ENCODE assay signal across 21 cellular contexts in genomic region chr6:31525553-31525931, GRCh38. TPM values are rescaled to one million over a fixed set of nuclear protein-coding genes. Genes with fewer than 3 reads are reported as not detected.
DNase-seq lines count a peak whose midpoint lies in the region; ATAC-seq, FAIRE-seq and TF ChIP-seq lines count a peak whose summit lies in the region.
"Had no signal": no experiment of that assay in that cellular context is flagged by ENCODE, and none has a peak within 500 bp of the region (broad histone marks: within the 10 kb centered on the region; RNA-seq: fewer than 3 reads in every experiment).

No MANE protein-coding gene starts in this region.

- H2BK120ac ChIP-seq in IMR-90 (ENCODE audit: low read depth, low read length): peak overlapping the region; percentile 33

- in situ Hi-C loops in IMR-90 (cut with MboI; ENCODE audit: low sequenced_read_pairs): no loop called here

- H4K20me1 ChIP-seq in IMR-90 (ENCODE audit: insufficient read depth, low read length): peaks cover 28% of the 10 kb centered on the region

- TF ChIP-seq CTCF in IMR-90 (conservative IDR thresholded peaks at IDR 0.05; ENCODE audit: low read depth, low read length) (no peak), bronchial epithelial cell (IDR thresholded peaks at IDR 0.05; ENCODE audit: insufficient read depth, low read length, severe bottlenecking) (no peak), spleen (IDR thresholded peaks at IDR 0.05 in 8 of 11, conservative IDR thresholded peaks at IDR 0.05 in 3 of 11) (no peak)

- FAIRE-seq in bronchial epithelial cell (lab: Jason Lieb, UNC): no peak

- H2BK5ac ChIP-seq in IMR-90 (ENCODE audit: low read depth, low read length, poor library complexity, severe bottlenecking): peak overlapping the region; percentile 46

- no CpG with 5 or more reads among the region's 8 CpGs for WGBS in IMR-90 (ENCODE audit: extremely low coverage in 2 of 2, insufficient read length in 1 of 2), 2 experiments
- 80 to 91% methylated on average over 2 to 5 of the region's 8 CpGs for WGBS in mesodermal cell (ENCODE audit: insufficient coverage in 2 of 2), 2 experiments
- 79 to 83% (median 81%) methylated on average over 8 of the region's 8 CpGs for WGBS in spleen, 5 donors

- intact Hi-C loops in IMR-90 (cut with micrococcal nuclease): loop anchor here (5.0 kb wide), 1 partner anchor 33 kb away; no protein-coding TSS in a partner anchor
- intact Hi-C loops in spleen (cut with DNase I; ENCODE audit: low total_unique reads): no loop called here

- no peak for TF ChIP-seq RAD21 in IMR-90 (IDR thresholded peaks at IDR 0.05; ENCODE audit: low read length)

- peak overlapping the region; percentile 30 for H4K91ac ChIP-seq in IMR-90 (ENCODE audit: insufficient read depth, low read depth, low read length)

- H3K9me3 ChIP-seq in IMR-90 (ENCODE audit: control insufficient read depth, insufficient read depth, low read length) (no peaks in the 10 kb centered on the region), mesodermal cell (ENCODE audit: control insufficient read depth, low read length) (no peaks in the 10 kb centered on the region), spleen (no peaks in the 10 kb centered on the region)

- no peak for ATAC-seq in IMR-90 (ENCODE audit: low read depth)

- dilution Hi-C loops in IMR-90 (cut with HindIII; ENCODE audit: low sequenced_read_pairs, unreplicated experiment): no loop called here

- H2BK15ac ChIP-seq in IMR-90 (ENCODE audit: low read depth, low read length): peak overlapping the region; percentile 75; the same call in 2 of the 3 replicates

- H4K5ac ChIP-seq in IMR-90 (ENCODE audit: low read depth, low read length): no peak overlapping the region

- H3K4me3 ChIP-seq in IMR-90 (ENCODE audit: insufficient read depth, low read depth, low read length) (no peak overlapping the region), bronchial epithelial cell (ENCODE audit: low read depth, low read length) (no peak overlapping the region), mesodermal cell (ENCODE audit: extremely low read depth, insufficient read depth, low read length, poor library complexity, severe bottlenecking) (no peak overlapping the region), spleen (no peak overlapping the region)

- H3K4me1 ChIP-seq in IMR-90 (ENCODE audit: control insufficient read depth, insufficient read depth, low read length) (peaks cover 10% of the 10 kb centered on the region), mesodermal cell (ENCODE audit: control insufficient read depth, insufficient read depth, low read length, poor library complexity, severe bottlenecking) (peaks cover 12% of the 10 kb centered on the region), spleen (peaks cover 0 to 5% (median 0%) of the 10 kb centered on the region in 6 donors)

- H3K27me3 ChIP-seq in IMR-90 (ENCODE audit: control insufficient read depth, insufficient read depth, low read length) (no peaks in the 10 kb centered on the region), bronchial epithelial cell (ENCODE audit: control insufficient read depth, insufficient read depth, low read length) (no peaks in the 10 kb centered on the region), spleen (replicated peaks in 1 of 7) (no peaks in the 10 kb centered on the region)

- DNase-seq in EH (ENCODE audit: low read depth) (peak; percentile 12), IMR-90 (no peak), bronchial epithelial cell (ENCODE audit: low read depth) (peak; percentile 17), EL (no peak), spleen (no peak), SIG-M5 treated with dmso at 0.1 percent for 504 hours (lab: John Stamatoyannopoulos, UW; ENCODE audit: unreplicated experiment) (no peak)
- DNase-seq: AML-193, DMS79, H9, KG1, NCI-H1105 treated with DMSO at 0.1 percent for 48 hours, NCI-H1694 treated with DMSO at 0.1 percent for 48 hours, NCI-H2107, NCI-H510A treated with DMSO at 0.1 percent for 48 hours, NCI-H82, OCI-M1, SHP77 treated with DMSO at 0.1 percent for 48 hours had no signal

- H3K18ac ChIP-seq in IMR-90 (ENCODE audit: low read depth, low read length): no peak overlapping the region; the same call in 1 of the 2 replicates

- H4K8ac ChIP-seq in IMR-90 (ENCODE audit: low read depth in 2 of 2, low read length in 2 of 2): peak overlapping the region; percentile 32 to 76; a peak in 2 of 4 replicates

- TF ChIP-seq POLR2A in IMR-90 (IDR thresholded peaks at IDR 0.05; ENCODE audit: low read depth, low read length): no peak
- no peak for TF ChIP-seq POLR2A in spleen (IDR thresholded peaks at IDR 0.05)

- no peak overlapping the region for H3K56ac ChIP-seq in IMR-90 (ENCODE audit: extremely low read depth, insufficient read depth, low read length)

- H3K23ac ChIP-seq in IMR-90 (ENCODE audit: low read depth, low read length): no peak overlapping the region; the same call in 1 of the 2 replicates

- H2AK9ac ChIP-seq in IMR-90 (replicated peaks; ENCODE audit: low read depth, low read length, poor library complexity): no peak overlapping the region

- peak overlapping the region; percentile 71; the same call in 1 of the 2 replicates for H2BK20ac ChIP-seq in IMR-90 (ENCODE audit: low read depth, low read length)

- peak overlapping the region; percentile 8 for H3K27ac ChIP-seq in IMR-90 (ENCODE audit: insufficient read depth, low read length)
- peak overlapping the region; percentile 64 for H3K27ac ChIP-seq in mesodermal cell (ENCODE audit: low read depth, low read length, severe bottlenecking)
- peak overlapping the region in 3 of 8 donors; percentile 22 to 51 (median 38) for H3K27ac ChIP-seq in spleen

- H2AFZ ChIP-seq in IMR-90 (replicated peaks; ENCODE audit: low read length, poor library complexity): no peak overlapping the region

- H2AK5ac ChIP-seq in IMR-90 (ENCODE audit: low read depth, low read length): peak overlapping the region; percentile 74

- POLR2A ChIA-PET in IMR-90 (lab: Charles Lee; ENCODE audit: unreplicated experiment): no interaction called here

- H3K79me1 ChIP-seq in IMR-90 (ENCODE audit: low read depth in 1 of 2, low read length in 2 of 2): peaks cover 3 to 22% of the 10 kb centered on the region in 2 experiments; a peak in 1 of 4 replicates

- CTCF ChIA-PET in IMR-90 (lab: Yijun Ruan, JAX): no interaction called here

- no TSS peak for BruUV-seq in IMR-90 (replicated peaks; lab: Mats Ljungman, UMichigan)

- peak overlapping the region; percentile 47 for H3K14ac ChIP-seq in IMR-90 (replicated peaks; ENCODE audit: low read depth, low read length)

- H3K36me3 ChIP-seq in IMR-90 (ENCODE audit: control insufficient read depth, insufficient read depth, low read length) (peaks cover 18% of the 10 kb centered on the region), bronchial epithelial cell (ENCODE audit: control insufficient read depth, insufficient read depth, low read length) (peaks cover under 1% of the 10 kb centered on the region), mesodermal cell (ENCODE audit: control insufficient read depth, insufficient read depth, low read length) (peaks cover 14% of the 10 kb centered on the region), spleen (peaks cover 0 to 27% (median 12%) of the 10 kb centered on the region in 6 donors)

- H3K9me1 ChIP-seq in IMR-90 (ENCODE audit: insufficient read depth, low read length): peaks cover 16% of the 10 kb centered on the region

- no peak overlapping the region for H3K4me2 ChIP-seq in IMR-90 (ENCODE audit: low read depth, low read length)

- no peak overlapping the region for H3K9ac ChIP-seq in IMR-90 (ENCODE audit: low read depth, low read length)

- peak overlapping the region; percentile 77 for H3K4ac ChIP-seq in IMR-90 (ENCODE audit: low read depth, low read length)

TF ChIP-seq in IMR-90, 13 proteins besides CTCF, POLR2A, EP300 and RAD21 (continues in another document):
- no peak for TF ChIP-seq RCOR1 (IDR thresholded peaks at IDR 0.05; ENCODE audit: insufficient replicate concordance, low read length)

RNA-seq across cellular contexts. Expression of gene MCCD1, which starts 3.2 kb away (rescaled TPM):
- total RNA-seq in IMR-90 (2012; rRNA removed) (not detected in 2 replicates), bronchial epithelial cell (not detected in 2 replicates), spleen (not detected)
- polyA plus RNA-seq in IMR-90 (2012; rRNA removed) (not detected in 2 replicates), spleen (not detected)
- polyA plus RNA-seq in IMR-90 (2012; cell fraction: cytosol; rRNA removed): not detected in 2 replicates
- polyA plus RNA-seq in IMR-90 (2012; cell fraction: nucleus; rRNA removed; ENCODE audit: low replicate concordance): not detected in 2 replicates
- polyA plus RNA-seq in mesodermal cell (2013, experiment 1 of 2): not detected
- not detected for polyA plus RNA-seq in mesodermal cell (2013, experiment 2 of 2)
- total RNA-seq: G401, H9, RPMI7951 had no signal
- polyA plus RNA-seq: CD14-positive monocyte had no signal

RNA-seq across cellular contexts. Expression of gene DDX39B, which starts 16.3 kb away (rescaled TPM):
- 640 and 796 TPM in 2 replicates for total RNA-seq in IMR-90 (2012; rRNA removed)
- 371 and 477 TPM in 2 replicates for polyA plus RNA-seq in IMR-90 (2012; rRNA removed)
- 398 and 588 TPM in 2 replicates for polyA plus RNA-seq in IMR-90 (2012; cell fraction: cytosol; rRNA removed)
- polyA plus RNA-seq in IMR-90 (2012; cell fraction: nucleus; rRNA removed; ENCODE audit: low replicate concordance): 1,377 and 2,192 TPM in 2 replicates
- total RNA-seq in bronchial epithelial cell: 335 and 385 TPM in 2 replicates
- polyA plus RNA-seq in mesodermal cell (2013, experiment 1 of 2): 487 TPM
- polyA plus RNA-seq in mesodermal cell (2013, experiment 2 of 2): 446 TPM
- total RNA-seq in spleen: 100 to 1,000 TPM; 291 to 417 (median 354) TPM
- 100 to 1,000 TPM; 316 to 768 (median 493) TPM for polyA plus RNA-seq in spleen

RNA-seq across cellular contexts. Expression of gene ATP6V1G2, which starts 20.9 kb away (rescaled TPM):
- 1.4 and 3.1 TPM in 2 replicates for total RNA-seq in IMR-90 (2012; rRNA removed)
- polyA plus RNA-seq in IMR-90 (2012; rRNA removed): 4.8 and 6.5 TPM in 2 replicates
- 3.7 and 3.8 TPM in 2 replicates for polyA plus RNA-seq in IMR-90 (2012; cell fraction: cytosol; rRNA removed)
- polyA plus RNA-seq in IMR-90 (2012; cell fraction: nucleus; rRNA removed; ENCODE audit: low replicate concordance): 1.9 and 8.7 TPM in 2 replicates
- total RNA-seq in bronchial epithelial cell: 0.26 and 0.51 TPM in 2 replicates
- 5.5 TPM for polyA plus RNA-seq in mesodermal cell (2013, experiment 1 of 2)
- 5.0 TPM for polyA plus RNA-seq in mesodermal cell (2013, experiment 2 of 2)
- total RNA-seq in spleen: 1 to 10 TPM; 2.0 to 3.7 (median 2.7) TPM
- 1 to 10 TPM; 1.9 to 2.7 (median 2.2) TPM for polyA plus RNA-seq in spleen
- polyA plus RNA-seq: CD14-positive monocyte had no signal

RNA-seq across cellular contexts. Expression of gene NFKBIL1, which starts 21.9 kb away (rescaled TPM):
- 10.0 and 10.8 TPM in 2 replicates for total RNA-seq in IMR-90 (2012; rRNA removed)
- polyA plus RNA-seq in IMR-90 (2012; rRNA removed): 7.8 and 9.5 TPM in 2 replicates
- 7.6 and 11.7 TPM in 2 replicates for polyA plus RNA-seq in IMR-90 (2012; cell fraction: cytosol; rRNA removed)
- polyA plus RNA-seq in IMR-90 (2012; cell fraction: nucleus; rRNA removed; ENCODE audit: low replicate concordance): 8.5 and 12.8 TPM in 2 replicates
- 38.9 and 40.0 TPM in 2 replicates for total RNA-seq in bronchial epithelial cell
- polyA plus RNA-seq in mesodermal cell (2013, experiment 1 of 2): 23.5 TPM
- 22.6 TPM for polyA plus RNA-seq in mesodermal cell (2013, experiment 2 of 2)
- 10 to 100 TPM; 11.0 to 36.3 (median 19.4) TPM for total RNA-seq in spleen
- 10 to 100 TPM; 16.9 to 24.2 (median 19.3) TPM for polyA plus RNA-seq in spleen

RNA-seq across cellular contexts. Expression of gene MICB, which starts 27.6 kb away (rescaled TPM):
- total RNA-seq in IMR-90 (2012; rRNA removed): 11.1 and 11.7 TPM in 2 replicates
- 9.6 and 9.9 TPM in 2 replicates for polyA plus RNA-seq in IMR-90 (2012; rRNA removed)
- polyA plus RNA-seq in IMR-90 (2012; cell fraction: cytosol; rRNA removed): 4.5 and 6.4 TPM in 2 replicates
- 7.4 and 9.4 TPM in 2 replicates for polyA plus RNA-seq in IMR-90 (2012; cell fraction: nucleus; rRNA removed; ENCODE audit: low replicate concordance)
- 2.9 and 3.7 TPM in 2 replicates for total RNA-seq in bronchial epithelial cell
- 6.9 TPM for polyA plus RNA-seq in mesodermal cell (2013, experiment 1 of 2)
- 5.7 TPM for polyA plus RNA-seq in mesodermal cell (2013, experiment 2 of 2)
- 10 to 100 TPM; 13.8 to 21.4 (median 15.0) TPM for total RNA-seq in spleen
- polyA plus RNA-seq in spleen: 1 to 10 TPM; 6.9 to 8.3 (median 6.9) TPM

Comparison
In these comparisons a context has a peak if more than half of its experiments do, and no peak if none do; other contexts are left out.
1. DNase-seq: peak in EH (single experiment) and bronchial epithelial cell (single experiment); none in IMR-90 (single experiment), EL (single experiment), spleen (single experiment) and SIG-M5 treated with dmso at 0.1 percent for 504 hours (single experiment).